In the genomic region with DNA sequence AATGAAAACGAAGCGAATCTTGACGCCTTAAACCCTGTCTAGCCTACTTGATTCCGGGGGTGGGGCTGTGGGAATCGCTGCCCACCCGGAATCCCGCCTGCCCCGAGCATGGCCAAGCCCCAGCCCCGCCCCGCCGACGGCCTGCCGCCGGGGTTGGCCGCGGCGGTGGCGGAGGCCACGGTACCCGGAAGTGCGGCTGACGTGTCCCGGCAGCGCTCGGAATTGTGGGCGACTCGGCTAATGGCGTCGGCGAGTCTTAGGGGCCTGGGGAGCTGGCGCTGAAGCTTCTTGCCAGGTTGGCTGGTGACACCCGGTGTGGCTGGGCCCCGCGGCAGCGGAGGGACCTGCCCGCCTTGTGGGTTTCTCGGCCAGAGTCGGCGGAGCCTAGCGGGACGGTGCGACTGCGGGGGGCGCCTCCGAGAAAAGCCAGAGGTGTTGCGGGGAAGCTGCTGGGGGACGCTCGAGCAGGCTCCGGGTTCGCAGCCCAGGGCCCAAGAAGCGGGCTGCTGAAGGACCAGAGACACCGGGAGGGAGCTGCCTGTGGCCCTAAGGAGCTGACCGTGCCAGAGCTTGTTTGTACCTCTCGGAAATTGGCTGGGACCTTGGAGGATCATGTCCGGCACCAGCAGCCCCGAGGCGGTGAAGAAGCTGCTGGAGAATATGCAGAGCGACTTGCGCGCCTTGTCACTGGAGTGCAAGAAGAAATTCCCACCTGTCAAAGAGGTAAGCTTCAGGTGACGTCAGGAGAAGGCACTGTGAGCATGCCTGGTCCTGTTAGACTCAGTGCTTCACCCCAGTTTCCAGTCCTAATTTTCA, we compare ENCODE assay signal across 1 cellular context.
TF ChIP-seq lines count a peak whose summit lies in the region.

A gene with protein sequence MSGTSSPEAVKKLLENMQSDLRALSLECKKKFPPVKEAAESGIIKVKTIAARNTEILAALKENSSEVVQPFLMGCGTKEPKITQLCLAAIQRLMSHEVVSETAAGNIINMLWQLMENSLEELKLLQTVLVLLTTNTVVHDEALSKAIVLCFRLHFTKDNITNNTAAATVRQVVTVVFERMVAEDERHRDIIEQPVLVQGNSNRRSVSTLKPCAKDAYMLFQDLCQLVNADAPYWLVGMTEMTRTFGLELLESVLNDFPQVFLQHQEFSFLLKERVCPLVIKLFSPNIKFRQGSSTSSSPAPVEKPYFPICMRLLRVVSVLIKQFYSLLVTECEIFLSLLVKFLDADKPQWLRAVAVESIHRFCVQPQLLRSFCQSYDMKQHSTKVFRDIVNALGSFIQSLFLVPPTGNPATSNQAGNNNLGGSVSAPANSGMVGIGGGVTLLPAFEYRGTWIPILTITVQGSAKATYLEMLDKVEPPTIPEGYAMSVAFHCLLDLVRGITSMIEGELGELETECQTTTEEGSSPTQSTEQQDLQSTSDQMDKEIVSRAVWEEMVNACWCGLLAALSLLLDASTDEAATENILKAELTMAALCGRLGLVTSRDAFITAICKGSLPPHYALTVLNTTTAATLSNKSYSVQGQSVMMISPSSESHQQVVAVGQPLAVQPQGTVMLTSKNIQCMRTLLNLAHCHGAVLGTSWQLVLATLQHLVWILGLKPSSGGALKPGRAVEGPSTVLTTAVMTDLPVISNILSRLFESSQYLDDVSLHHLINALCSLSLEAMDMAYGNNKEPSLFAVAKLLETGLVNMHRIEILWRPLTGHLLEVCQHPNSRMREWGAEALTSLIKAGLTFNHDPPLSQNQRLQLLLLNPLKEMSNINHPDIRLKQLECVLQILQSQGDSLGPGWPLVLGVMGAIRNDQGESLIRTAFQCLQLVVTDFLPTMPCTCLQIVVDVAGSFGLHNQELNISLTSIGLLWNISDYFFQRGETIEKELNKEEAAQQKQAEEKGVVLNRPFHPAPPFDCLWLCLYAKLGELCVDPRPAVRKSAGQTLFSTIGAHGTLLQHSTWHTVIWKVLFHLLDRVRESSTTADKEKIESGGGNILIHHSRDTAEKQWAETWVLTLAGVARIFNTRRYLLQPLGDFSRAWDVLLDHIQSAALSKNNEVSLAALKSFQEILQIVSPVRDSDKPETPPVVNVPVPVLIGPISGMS (N-terminal part only) (plus strand): TSS at position 231 of the 816 bp plus-strand sequence. CDS start 382 bp downstream, at position 613.

TF ChIP-seq in HepG2, 621 proteins besides CTCF, POLR2A, EP300 and RAD21 (continued from another document and continues in another):
- TF ChIP-seq, protein P1, sequence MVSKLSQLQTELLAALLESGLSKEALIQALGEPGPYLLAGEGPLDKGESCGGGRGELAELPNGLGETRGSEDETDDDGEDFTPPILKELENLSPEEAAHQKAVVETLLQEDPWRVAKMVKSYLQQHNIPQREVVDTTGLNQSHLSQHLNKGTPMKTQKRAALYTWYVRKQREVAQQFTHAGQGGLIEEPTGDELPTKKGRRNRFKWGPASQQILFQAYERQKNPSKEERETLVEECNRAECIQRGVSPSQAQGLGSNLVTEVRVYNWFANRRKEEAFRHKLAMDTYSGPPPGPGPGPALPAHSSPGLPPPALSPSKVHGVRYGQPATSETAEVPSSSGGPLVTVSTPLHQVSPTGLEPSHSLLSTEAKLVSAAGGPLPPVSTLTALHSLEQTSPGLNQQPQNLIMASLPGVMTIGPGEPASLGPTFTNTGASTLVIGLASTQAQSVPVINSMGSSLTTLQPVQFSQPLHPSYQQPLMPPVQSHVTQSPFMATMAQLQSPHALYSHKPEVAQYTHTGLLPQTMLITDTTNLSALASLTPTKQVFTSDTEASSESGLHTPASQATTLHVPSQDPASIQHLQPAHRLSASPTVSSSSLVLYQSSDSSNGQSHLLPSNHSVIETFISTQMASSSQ (IDR thresholded peaks at IDR 0.05; ENCODE audit: low read depth): no peak
- TF ChIP-seq, protein P1 (CRISPR knock-in tag; IDR thresholded peaks at IDR 0.05; ENCODE audit: borderline replicate concordance): peak; percentile 61
- peak; percentile 93 for TF ChIP-seq HOXA3 (CRISPR knock-in tag; IDR thresholded peaks at IDR 0.05)
- 0 out of 2 replicates have a peak, but pooled peaks have one; percentile 8 for TF ChIP-seq ZNF460 (CRISPR knock-in tag; IDR thresholded peaks at IDR 0.05; ENCODE audit: borderline replicate concordance)
- TF ChIP-seq, protein P2, sequence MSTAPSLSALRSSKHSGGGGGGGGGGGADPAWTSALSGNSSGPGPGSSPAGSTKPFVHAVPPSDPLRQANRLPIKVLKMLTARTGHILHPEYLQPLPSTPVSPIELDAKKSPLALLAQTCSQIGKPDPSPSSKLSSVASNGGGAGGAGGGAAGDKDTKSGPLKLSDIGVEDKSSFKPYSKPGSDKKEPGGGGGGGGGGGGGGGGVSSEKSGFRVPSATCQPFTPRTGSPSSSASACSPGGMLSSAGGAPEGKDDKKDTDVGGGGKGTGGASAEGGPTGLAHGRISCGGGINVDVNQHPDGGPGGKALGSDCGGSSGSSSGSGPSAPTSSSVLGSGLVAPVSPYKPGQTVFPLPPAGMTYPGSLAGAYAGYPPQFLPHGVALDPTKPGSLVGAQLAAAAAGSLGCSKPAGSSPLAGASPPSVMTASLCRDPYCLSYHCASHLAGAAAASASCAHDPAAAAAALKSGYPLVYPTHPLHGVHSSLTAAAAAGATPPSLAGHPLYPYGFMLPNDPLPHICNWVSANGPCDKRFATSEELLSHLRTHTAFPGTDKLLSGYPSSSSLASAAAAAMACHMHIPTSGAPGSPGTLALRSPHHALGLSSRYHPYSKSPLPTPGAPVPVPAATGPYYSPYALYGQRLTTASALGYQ (CRISPR knock-in tag; IDR thresholded peaks at IDR 0.05): peak; percentile 48
- TF ChIP-seq KMT2B (CRISPR knock-in tag; IDR thresholded peaks at IDR 0.05): peak; percentile 97
- TF ChIP-seq, protein P3, sequence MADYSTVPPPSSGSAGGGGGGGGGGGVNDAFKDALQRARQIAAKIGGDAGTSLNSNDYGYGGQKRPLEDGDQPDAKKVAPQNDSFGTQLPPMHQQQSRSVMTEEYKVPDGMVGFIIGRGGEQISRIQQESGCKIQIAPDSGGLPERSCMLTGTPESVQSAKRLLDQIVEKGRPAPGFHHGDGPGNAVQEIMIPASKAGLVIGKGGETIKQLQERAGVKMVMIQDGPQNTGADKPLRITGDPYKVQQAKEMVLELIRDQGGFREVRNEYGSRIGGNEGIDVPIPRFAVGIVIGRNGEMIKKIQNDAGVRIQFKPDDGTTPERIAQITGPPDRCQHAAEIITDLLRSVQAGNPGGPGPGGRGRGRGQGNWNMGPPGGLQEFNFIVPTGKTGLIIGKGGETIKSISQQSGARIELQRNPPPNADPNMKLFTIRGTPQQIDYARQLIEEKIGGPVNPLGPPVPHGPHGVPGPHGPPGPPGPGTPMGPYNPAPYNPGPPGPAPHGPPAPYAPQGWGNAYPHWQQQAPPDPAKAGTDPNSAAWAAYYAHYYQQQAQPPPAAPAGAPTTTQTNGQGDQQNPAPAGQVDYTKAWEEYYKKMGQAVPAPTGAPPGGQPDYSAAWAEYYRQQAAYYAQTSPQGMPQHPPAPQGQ (CRISPR knock-in tag; IDR thresholded peaks at IDR 0.05; ENCODE audit: borderline replicate concordance): no peak
- peak; percentile 41; the same call in 1 of the 2 replicates for TF ChIP-seq ZNF839 (CRISPR knock-in tag; IDR thresholded peaks at IDR 0.05; ENCODE audit: borderline replicate concordance)
- peak; percentile 65 for TF ChIP-seq POGZ (CRISPR knock-in tag; IDR thresholded peaks at IDR 0.05)
- TF ChIP-seq, protein P4, sequence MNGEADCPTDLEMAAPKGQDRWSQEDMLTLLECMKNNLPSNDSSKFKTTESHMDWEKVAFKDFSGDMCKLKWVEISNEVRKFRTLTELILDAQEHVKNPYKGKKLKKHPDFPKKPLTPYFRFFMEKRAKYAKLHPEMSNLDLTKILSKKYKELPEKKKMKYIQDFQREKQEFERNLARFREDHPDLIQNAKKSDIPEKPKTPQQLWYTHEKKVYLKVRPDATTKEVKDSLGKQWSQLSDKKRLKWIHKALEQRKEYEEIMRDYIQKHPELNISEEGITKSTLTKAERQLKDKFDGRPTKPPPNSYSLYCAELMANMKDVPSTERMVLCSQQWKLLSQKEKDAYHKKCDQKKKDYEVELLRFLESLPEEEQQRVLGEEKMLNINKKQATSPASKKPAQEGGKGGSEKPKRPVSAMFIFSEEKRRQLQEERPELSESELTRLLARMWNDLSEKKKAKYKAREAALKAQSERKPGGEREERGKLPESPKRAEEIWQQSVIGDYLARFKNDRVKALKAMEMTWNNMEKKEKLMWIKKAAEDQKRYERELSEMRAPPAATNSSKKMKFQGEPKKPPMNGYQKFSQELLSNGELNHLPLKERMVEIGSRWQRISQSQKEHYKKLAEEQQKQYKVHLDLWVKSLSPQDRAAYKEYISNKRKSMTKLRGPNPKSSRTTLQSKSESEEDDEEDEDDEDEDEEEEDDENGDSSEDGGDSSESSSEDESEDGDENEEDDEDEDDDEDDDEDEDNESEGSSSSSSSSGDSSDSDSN (CRISPR knock-in tag; IDR thresholded peaks at IDR 0.05): peak; percentile 73
- no peak for TF ChIP-seq ZNF484 (CRISPR knock-in tag; IDR thresholded peaks at IDR 0.05; ENCODE audit: borderline replicate concordance, low read depth)
- TF ChIP-seq SOX5 (CRISPR knock-in tag; IDR thresholded peaks at IDR 0.05; ENCODE audit: borderline replicate concordance): no peak
- TF ChIP-seq RBFOX2 (IDR thresholded peaks at IDR 0.05; ENCODE audit: low read depth, low read length): peak; percentile 94
- TF ChIP-seq AGO2 (optimal IDR thresholded peaks at IDR 0.05; ENCODE audit: low read depth, low read length): peak; percentile 56
- peak; percentile 68; the same call in 1 of the 2 replicates for TF ChIP-seq KDM5B (CRISPR knock-in tag; IDR thresholded peaks at IDR 0.05; ENCODE audit: borderline replicate concordance)
- TF ChIP-seq ERF (CRISPR knock-in tag; IDR thresholded peaks at IDR 0.05): peak; percentile 87
- TF ChIP-seq ZNF10 (CRISPR knock-in tag; IDR thresholded peaks at IDR 0.05; ENCODE audit: borderline replicate concordance, low read depth): no peak
- peak; percentile 55; the same call in 1 of the 2 replicates for TF ChIP-seq ZFP82 (CRISPR knock-in tag; IDR thresholded peaks at IDR 0.05; ENCODE audit: borderline replicate concordance)
- no peak for TF ChIP-seq RNF2 (conservative IDR thresholded peaks at IDR 0.05; ENCODE audit: low read depth)
- peak; percentile 90; the same call in 1 of the 2 replicates for TF ChIP-seq SIN3A (IDR thresholded peaks at IDR 0.05; ENCODE audit: borderline replicate concordance, low read depth, low read length)
- no peak for TF ChIP-seq SMAD9 (CRISPR knock-in tag; IDR thresholded peaks at IDR 0.05)
- TF ChIP-seq ASH2L (IDR thresholded peaks at IDR 0.05; ENCODE audit: insufficient read length, low read depth, low read length): peak; percentile 96
- TF ChIP-seq, protein P5, sequence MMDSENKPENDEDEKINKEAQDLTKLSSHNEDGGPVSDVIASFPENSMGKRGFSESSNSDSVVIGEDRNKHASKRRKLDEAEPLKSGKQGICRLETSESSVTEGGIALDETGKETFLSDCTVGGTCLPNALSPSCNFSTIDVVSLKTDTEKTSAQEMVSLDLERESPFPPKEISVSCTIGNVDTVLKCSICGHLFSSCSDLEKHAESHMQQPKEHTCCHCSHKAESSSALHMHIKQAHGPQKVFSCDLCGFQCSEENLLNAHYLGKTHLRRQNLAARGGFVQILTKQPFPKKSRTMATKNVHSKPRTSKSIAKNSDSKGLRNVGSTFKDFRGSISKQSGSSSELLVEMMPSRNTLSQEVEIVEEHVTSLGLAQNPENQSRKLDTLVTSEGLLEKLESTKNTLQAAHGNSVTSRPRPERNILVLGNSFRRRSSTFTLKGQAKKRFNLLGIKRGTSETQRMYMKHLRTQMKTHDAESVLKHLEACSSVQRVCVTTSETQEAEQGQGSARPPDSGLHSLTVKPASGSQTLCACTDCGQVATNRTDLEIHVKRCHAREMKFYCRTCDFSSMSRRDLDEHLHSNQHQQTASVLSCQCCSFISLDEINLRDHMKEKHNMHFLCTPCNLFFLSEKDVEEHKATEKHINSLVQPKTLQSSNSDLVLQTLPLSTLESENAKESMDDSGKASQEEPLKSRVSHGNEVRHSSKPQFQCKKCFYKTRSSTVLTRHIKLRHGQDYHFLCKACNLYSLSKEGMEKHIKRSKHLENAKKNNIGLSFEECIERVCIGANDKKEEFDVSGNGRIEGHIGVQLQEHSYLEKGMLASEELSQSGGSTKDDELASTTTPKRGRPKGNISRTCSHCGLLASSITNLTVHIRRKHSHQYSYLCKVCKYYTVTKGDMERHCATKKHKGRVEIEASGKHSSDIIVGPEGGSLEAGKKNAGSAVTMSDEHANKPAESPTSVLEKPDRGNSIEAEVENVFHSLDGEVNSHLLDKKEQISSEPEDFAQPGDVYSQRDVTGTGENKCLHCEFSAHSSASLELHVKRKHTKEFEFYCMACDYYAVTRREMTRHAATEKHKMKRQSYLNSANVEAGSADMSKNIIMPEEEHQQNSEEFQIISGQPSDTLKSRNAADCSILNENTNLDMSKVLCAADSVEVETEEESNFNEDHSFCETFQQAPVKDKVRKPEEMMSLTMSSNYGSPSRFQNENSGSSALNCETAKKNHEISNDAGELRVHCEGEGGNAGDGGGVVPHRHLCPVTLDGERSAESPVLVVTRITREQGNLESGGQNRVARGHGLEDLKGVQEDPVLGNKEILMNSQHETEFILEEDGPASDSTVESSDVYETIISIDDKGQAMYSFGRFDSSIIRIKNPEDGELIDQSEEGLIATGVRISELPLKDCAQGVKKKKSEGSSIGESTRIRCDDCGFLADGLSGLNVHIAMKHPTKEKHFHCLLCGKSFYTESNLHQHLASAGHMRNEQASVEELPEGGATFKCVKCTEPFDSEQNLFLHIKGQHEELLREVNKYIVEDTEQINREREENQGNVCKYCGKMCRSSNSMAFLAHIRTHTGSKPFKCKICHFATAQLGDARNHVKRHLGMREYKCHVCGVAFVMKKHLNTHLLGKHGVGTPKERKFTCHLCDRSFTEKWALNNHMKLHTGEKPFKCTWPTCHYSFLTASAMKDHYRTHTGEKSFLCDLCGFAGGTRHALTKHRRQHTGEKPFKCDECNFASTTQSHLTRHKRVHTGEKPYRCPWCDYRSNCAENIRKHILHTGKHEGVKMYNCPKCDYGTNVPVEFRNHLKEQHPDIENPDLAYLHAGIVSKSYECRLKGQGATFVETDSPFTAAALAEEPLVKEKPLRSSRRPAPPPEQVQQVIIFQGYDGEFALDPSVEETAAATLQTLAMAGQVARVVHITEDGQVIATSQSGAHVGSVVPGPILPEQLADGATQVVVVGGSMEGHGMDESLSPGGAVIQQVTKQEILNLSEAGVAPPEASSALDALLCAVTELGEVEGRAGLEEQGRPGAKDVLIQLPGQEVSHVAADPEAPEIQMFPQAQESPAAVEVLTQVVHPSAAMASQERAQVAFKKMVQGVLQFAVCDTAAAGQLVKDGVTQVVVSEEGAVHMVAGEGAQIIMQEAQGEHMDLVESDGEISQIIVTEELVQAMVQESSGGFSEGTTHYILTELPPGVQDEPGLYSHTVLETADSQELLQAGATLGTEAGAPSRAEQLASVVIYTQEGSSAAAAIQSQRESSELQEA (CRISPR knock-in tag; IDR thresholded peaks at IDR 0.05; ENCODE audit: not compliant biosample characterization): peak; percentile 77
- peak; percentile 76; the same call in 1 of the 2 replicates for TF ChIP-seq ZNF567 (CRISPR knock-in tag; IDR thresholded peaks at IDR 0.05; ENCODE audit: borderline replicate concordance)
- TF ChIP-seq NFKB2 (CRISPR knock-in tag; IDR thresholded peaks at IDR 0.05; ENCODE audit: borderline replicate concordance): peak; percentile 87; the same call in 1 of the 2 replicates
- no peak for TF ChIP-seq ZNF589 (CRISPR knock-in tag; conservative IDR thresholded peaks at IDR 0.05)
